In the genomic region with DNA sequence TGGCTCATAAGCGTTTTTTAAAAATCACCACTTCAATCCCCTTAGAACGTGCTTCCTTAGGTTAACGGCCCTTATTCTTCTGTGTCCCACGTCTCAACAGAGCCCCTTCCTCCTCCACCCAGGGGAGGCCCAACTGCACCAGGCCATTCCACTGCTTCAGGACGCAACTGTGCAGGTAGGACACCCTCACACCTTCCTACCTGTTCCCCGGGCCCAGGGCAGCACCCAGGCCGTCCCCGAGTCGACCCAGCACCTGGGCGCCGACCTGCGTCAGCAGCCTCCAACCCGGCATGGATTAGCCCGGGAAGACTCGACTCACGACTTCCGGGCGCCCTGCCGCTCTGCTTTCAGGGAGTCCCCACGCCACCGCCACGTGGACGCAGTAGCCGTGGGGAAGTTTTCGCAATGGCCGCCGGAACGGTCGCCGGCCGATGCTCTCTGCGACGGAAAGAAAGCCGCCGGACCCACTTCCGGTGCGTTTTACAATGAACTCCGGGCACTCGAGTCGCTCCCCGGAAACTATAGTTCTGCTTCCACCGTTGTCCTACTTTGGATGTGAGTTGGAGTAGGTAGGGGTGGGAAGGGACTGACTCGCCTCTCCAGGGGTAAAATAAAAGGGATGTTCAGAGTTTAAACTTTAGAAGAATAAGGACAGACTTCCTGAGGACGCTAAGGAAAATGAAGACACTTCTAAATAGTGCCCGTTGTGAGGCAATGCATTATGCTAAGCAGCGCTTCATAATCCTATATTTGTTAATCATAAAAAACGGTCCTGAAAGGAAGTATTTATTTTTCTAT, we compare ENCODE assay signal across 8 cellular contexts. TPM values are rescaled to one million over a fixed set of nuclear protein-coding genes. Genes with fewer than 3 reads are reported as not detected.
DNase-seq lines count a peak whose midpoint lies in the region; ATAC-seq, FAIRE-seq and TF ChIP-seq lines count a peak whose summit lies in the region.

A gene (minus strand): TSS at position 442 of the 798 bp plus-strand sequence. CDS start 150 bp downstream, at position 292.

- H3K27me3 ChIP-seq in astrocyte (ENCODE audit: insufficient read depth, low read length) (no peaks in the 10 kb centered on the region), uterus (no peaks in the 10 kb centered on the region)

- H3K4me1 ChIP-seq in astrocyte (ENCODE audit: insufficient read depth, low read length) (peaks cover 4% of the 10 kb centered on the region), uterus (no peaks in the 10 kb centered on the region)

- H3K4me3 ChIP-seq in astrocyte (ENCODE audit: insufficient read depth, low read depth, low read length) (peak within 1 kb of the TSS; percentile 96), uterus (peak within 1 kb of the TSS; percentile 55 to 67)

- peaks cover 48% of the 10 kb centered on the region for H3K79me2 ChIP-seq in astrocyte (ENCODE audit: insufficient read depth, low read length)

- peak; percentile 81 to 86 for DNase-seq in NCI-H1930 (lab: John Stamatoyannopoulos, UW)
- peak; percentile 68 for DNase-seq in T-helper 22 cell (ENCODE audit: low read depth)
- peak; percentile 80 for DNase-seq in astrocyte (ENCODE audit: low read depth)
- peak; percentile 68 for DNase-seq in hepatic stellate cell (ENCODE audit: low spot score)
- peak; percentile 84 for DNase-seq in putamen (ENCODE audit: low spot score)
- peak; percentile 74 to 81 for DNase-seq in uterus

- peaks cover 3% of the 10 kb centered on the region for H4K20me1 ChIP-seq in astrocyte (ENCODE audit: insufficient read depth, low read length)

- no peaks in the 10 kb centered on the region for H3K9me3 Mint-ChIP-seq in astrocyte (ENCODE audit: unreplicated experiment)

- peaks cover 5% of the 10 kb centered on the region for H3K36me3 Mint-ChIP-seq in astrocyte (ENCODE audit: low read depth, unreplicated experiment)

- ATAC-seq in GM18508 (IDR thresholded peaks at IDR 0.05; ENCODE audit: insufficient read depth, unreplicated experiment) = peak; percentile 82
- peak; percentile 95 for ATAC-seq in HG02973 (IDR thresholded peaks at IDR 0.05; ENCODE audit: unreplicated experiment)

- peak within 1 kb of the TSS; percentile 98 for H2AFZ ChIP-seq in astrocyte (ENCODE audit: low read depth, low read length)

- H3K4me3 Mint-ChIP-seq in astrocyte (ENCODE audit: unreplicated experiment) = peak within 1 kb of the TSS; percentile 99

- no peaks in the 10 kb centered on the region for H3K27me3 Mint-ChIP-seq in astrocyte (ENCODE audit: low read depth, unreplicated experiment)

- no peak for FAIRE-seq in astrocyte (lab: Jason Lieb, UNC)

- TF ChIP-seq CTCF in astrocyte (IDR thresholded peaks at IDR 0.05; ENCODE audit: insufficient read depth, low read depth, low read length) (no peak), uterus (IDR thresholded peaks at IDR 0.05) (no peak)

- H3K27ac ChIP-seq in astrocyte (ENCODE audit: low read depth, low read length) (peak within 1 kb of the TSS; percentile 78), uterus (peak within 1 kb of the TSS; percentile 58 to 77)

- peak within 1 kb of the TSS; percentile 90 for H3K4me2 ChIP-seq in astrocyte (ENCODE audit: low read length)

- peaks cover 9% of the 10 kb centered on the region for H3K4me1 Mint-ChIP-seq in astrocyte (ENCODE audit: low read depth, unreplicated experiment)

- peaks cover 19% of the 10 kb centered on the region for H3K36me3 ChIP-seq in astrocyte (ENCODE audit: insufficient read depth, low read length)
- H3K36me3 ChIP-seq in uterus = no peaks in the 10 kb centered on the region

- intact Hi-C loops in uterus (cut with DNase I; ENCODE audit: low total_unique reads) = no loop called here

- H3K9me3 ChIP-seq in astrocyte (ENCODE audit: insufficient read depth, low read depth, low read length) (no peaks in the 10 kb centered on the region), uterus (no peaks in the 10 kb centered on the region)

- peak in 1 of 2 donors; percentile 33 for TF ChIP-seq POLR2A in uterus (IDR thresholded peaks at IDR 0.05)

- H3K27ac Mint-ChIP-seq in astrocyte (ENCODE audit: unreplicated experiment) = peak within 1 kb of the TSS; percentile 98

- peak within 1 kb of the TSS; percentile 94 for H3K9ac ChIP-seq in astrocyte (ENCODE audit: low read length)

RNA-seq across cellular contexts. Expression of the gene that starts here (rescaled TPM):
- 73.8 and 76.1 TPM in 2 replicates for total RNA-seq in astrocyte
- 100 to 1,000 TPM in 2 of 4 donors, 10 to 100 TPM in 2; 63.7 to 137 (median 114) TPM for total RNA-seq in uterus

Comparison
In these comparisons a context has a peak if more than half of its experiments do, and no peak if none do; other contexts are left out.
1. Peak in every context shown above with its lines: DNase-seq, ATAC-seq, H3K4me3 ChIP-seq and H3K27ac ChIP-seq.